In the genomic region with DNA sequence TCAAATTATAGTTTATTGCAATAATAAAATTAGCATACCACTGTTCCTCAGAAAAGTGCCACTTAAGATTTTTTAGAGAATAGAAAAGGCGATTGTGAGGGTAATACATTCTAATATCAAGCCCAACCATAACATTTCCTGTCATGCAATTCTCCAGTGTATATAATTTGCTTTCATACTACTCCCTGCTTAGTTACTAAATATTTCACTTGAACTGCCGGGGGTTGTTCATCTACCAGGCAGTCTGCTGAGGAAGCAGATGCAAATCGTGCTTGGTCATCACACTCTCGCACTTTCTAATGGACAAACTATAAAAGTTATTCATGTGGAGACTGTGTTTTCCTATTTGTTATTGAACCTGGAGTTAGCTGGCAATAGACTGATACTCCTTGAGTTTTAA, we compare ENCODE assay signal across 21 cellular contexts.
A peak's percentile ranks its signal among the peaks of the same experiment; 100 is the strongest.
DNase-seq lines count a peak whose midpoint lies in the region; ATAC-seq and TF ChIP-seq lines count a peak whose summit lies in the region.
"Had no signal": no experiment of that assay in that cellular context is flagged by ENCODE, and none has a peak within 500 bp of the region (broad histone marks: within the 10 kb centered on the region; RNA-seq: fewer than 3 reads in every experiment).

No MANE protein-coding gene starts in this region.

- H3K36me3 Mint-ChIP-seq in activated T-helper 2 cell treated with anti-CD3 and anti-CD28 coated beads, Interferon-gamma antibody, Interleukin-2, Interleukin-4, amounts not matched to agents 10 μg/mL and 5 μg/mL and 100 μg/mL, durations not matched to agents 14 hours and 24 hours and 36 hours (ENCODE audit: low read depth): no peaks in the 10 kb centered on the region
- H3K36me3 Mint-ChIP-seq: memory B cell; naive thymus-derived CD8-positive, alpha-beta T cell had no signal

- BruUV-seq in PC-9 (replicated peaks; lab: Mats Ljungman, UMichigan): no TSS peak

- peak overlapping the region in 4 of 11 experiments; percentile 15 to 40 (median 36); a peak in 6 of 22 replicates for H3K27ac ChIP-seq in BLaER1 treated with 17β-estradiol and CSF1 and Interleukin-3, amounts not matched to agents 10 nM and 100 nM
- no peak overlapping the region for H3K27ac ChIP-seq in PC-9
- H3K27ac ChIP-seq: body of pancreas, C4-2B, coronary artery, SJCRH30 had no signal

- H3F3A ChIP-seq in PC-9 (ENCODE audit: insufficient read depth, low read depth): no peaks in the 10 kb centered on the region

- 0 out of 2 replicates have a peak overlapping the region, but pooled peaks have one; percentile 11 for H2AFZ ChIP-seq in PC-9

- H3K4me1 ChIP-seq in BLaER1 treated with 17β-estradiol and CSF1 and Interleukin-3, amounts not matched to agents 10 nM and 100 nM: peaks cover 5 to 20% (median 10%) of the 10 kb centered on the region in 10 experiments; a peak in 16 of 20 replicates
- H3K4me1 ChIP-seq in PC-9 (replicated peaks; ENCODE audit: insufficient read depth): peaks cover 11% of the 10 kb centered on the region
- H3K4me1 ChIP-seq: body of pancreas had no signal

- H3K4me3 ChIP-seq in BLaER1 treated with 17β-estradiol and CSF1 and Interleukin-3, amounts not matched to agents 10 nM and 100 nM: no peak overlapping the region
- H3K4me3 ChIP-seq in PC-9: no peak overlapping the region
- H3K4me3 ChIP-seq: body of pancreas, coronary artery, SJCRH30 had no signal

- H3K4me2 ChIP-seq in BLaER1 treated with 17β-estradiol and CSF1 and Interleukin-3, amounts not matched to agents 10 nM and 100 nM: peak overlapping the region in 10 of 11 experiments; percentile 16 to 68 (median 32); a peak in 17 of 22 replicates
- no peak overlapping the region for H3K4me2 ChIP-seq in PC-9

- H3K9me3 Mint-ChIP-seq in activated T-helper 2 cell treated with anti-CD3 and anti-CD28 coated beads, Interferon-gamma antibody, Interleukin-2, Interleukin-4, amounts not matched to agents 10 μg/mL and 5 μg/mL and 100 μg/mL, durations not matched to agents 14 hours and 24 hours and 36 hours: no peaks in the 10 kb centered on the region
- H3K9me3 Mint-ChIP-seq: memory B cell had no signal

- no peak overlapping the region for H3K27ac Mint-ChIP-seq in activated T-helper 2 cell treated with anti-CD3 and anti-CD28 coated beads, Interferon-gamma antibody, Interleukin-2, Interleukin-4, amounts not matched to agents 10 μg/mL and 5 μg/mL and 100 μg/mL, durations not matched to agents 14 hours and 24 hours and 36 hours
- H3K27ac Mint-ChIP-seq: activated naive CD4-positive, alpha-beta T cell treated with anti-CD3 and anti-CD28 coated beads, Interleukin-2, amount 50 U/mL, for 72 hours; memory B cell; naive thymus-derived CD8-positive, alpha-beta T cell had no signal

- no peaks in the 10 kb centered on the region for H4K20me1 ChIP-seq in BLaER1 treated with 17β-estradiol and CSF1 and Interleukin-3, amounts not matched to agents 10 nM and 100 nM
- no peaks in the 10 kb centered on the region for H4K20me1 ChIP-seq in PC-9 (ENCODE audit: insufficient read depth)

- ATAC-seq in GM21737 (IDR thresholded peaks at IDR 0.05; ENCODE audit: unreplicated experiment) (peak; percentile 65), Right ventricle myocardium inferior (no peak)
- ATAC-seq: activated naive CD4-positive, alpha-beta T cell treated with anti-CD3 and anti-CD28 coated beads, Interleukin-2, amount 50 U/mL, for 72 hours; body of pancreas; naive thymus-derived CD8-positive, alpha-beta T cell had no signal

- no peak for DNase-seq in PC-9
- DNase-seq in kidney tubule cell (ENCODE audit: low spot score): peak; percentile 45
- no peak for DNase-seq in cerebellar nuclear complex (lab: John Stamatoyannopoulos, UW)
- no peak for DNase-seq in A172 (ENCODE audit: low spot score)
- no peak for DNase-seq in activated T-helper 2 cell treated with anti-CD3 and anti-CD28 coated beads, Interferon-gamma antibody, Interleukin-2, Interleukin-4, amounts not matched to agents 10 μg/mL and 5 μg/mL and 100 μg/mL, durations not matched to agents 14 hours and 24 hours and 36 hours (ENCODE audit: low spot score)
- DNase-seq in Right ventricle myocardium inferior (ENCODE audit: missing footprints): no peak
- DNase-seq: body of pancreas; kidney; naive thymus-derived CD8-positive, alpha-beta T cell; NCI-H1417; NCI-H2171 treated with DMSO at 0.1 percent for 48 hours; NCI-H82; SJCRH30; stimulated activated CD4-positive, alpha-beta T cell treated with anti-CD3 and anti-CD28 coated beads, Interleukin-4, amount 100 ng/mL, for 24 hours; T-helper 2 cell had no signal

- intact Hi-C loops in PC-9 (cut with micrococcal nuclease; ENCODE audit: unreplicated experiment): no loop called here
- intact Hi-C loops in activated T-helper 2 cell treated with anti-CD3 and anti-CD28 coated beads, Interferon-gamma antibody, Interleukin-2, Interleukin-4, amounts not matched to agents 10 μg/mL and 5 μg/mL and 100 μg/mL, durations not matched to agents 14 hours and 24 hours and 36 hours (cut with micrococcal nuclease): no loop called here
- intact Hi-C loops in Right ventricle myocardium inferior (cut with DNase I): no loop called here

- no peak for TF ChIP-seq CTCF in PC-9 (conservative IDR thresholded peaks at IDR 0.05)

- no peaks in the 10 kb centered on the region for H3K9me3 ChIP-seq in BLaER1 treated with 17β-estradiol and CSF1 and Interleukin-3, amounts not matched to agents 10 nM and 100 nM (replicated peaks in 1 of 11)
- H3K9me3 ChIP-seq in PC-9 (ENCODE audit: insufficient read depth, low read depth): no peaks in the 10 kb centered on the region
- H3K9me3 ChIP-seq: body of pancreas, SJCRH30 had no signal

- no peaks in the 10 kb centered on the region for H3K36me3 ChIP-seq in BLaER1 treated with 17β-estradiol and CSF1 and Interleukin-3, amounts not matched to agents 10 nM and 100 nM
- no peaks in the 10 kb centered on the region for H3K36me3 ChIP-seq in PC-9 (ENCODE audit: low read depth)
- H3K36me3 ChIP-seq: SJCRH30 had no signal

- no peaks in the 10 kb centered on the region for H3K27me3 Mint-ChIP-seq in activated T-helper 2 cell treated with anti-CD3 and anti-CD28 coated beads, Interferon-gamma antibody, Interleukin-2, Interleukin-4, amounts not matched to agents 10 μg/mL and 5 μg/mL and 100 μg/mL, durations not matched to agents 14 hours and 24 hours and 36 hours (ENCODE audit: low read depth)
- H3K27me3 Mint-ChIP-seq: memory B cell; naive thymus-derived CD8-positive, alpha-beta T cell had no signal

- no peaks in the 10 kb centered on the region for H3K79me2 ChIP-seq in PC-9 (ENCODE audit: low read depth)

- no peak overlapping the region for H3K4me3 Mint-ChIP-seq in activated T-helper 2 cell treated with anti-CD3 and anti-CD28 coated beads, Interferon-gamma antibody, Interleukin-2, Interleukin-4, amounts not matched to agents 10 μg/mL and 5 μg/mL and 100 μg/mL, durations not matched to agents 14 hours and 24 hours and 36 hours (ENCODE audit: low read depth)
- H3K4me3 Mint-ChIP-seq: memory B cell; naive thymus-derived CD8-positive, alpha-beta T cell had no signal

- no peaks in the 10 kb centered on the region for H3K27me3 ChIP-seq in BLaER1 treated with 17β-estradiol and CSF1 and Interleukin-3, amounts not matched to agents 10 nM and 100 nM
- H3K27me3 ChIP-seq in PC-9 (ENCODE audit: insufficient read depth, low read depth): no peaks in the 10 kb centered on the region
- H3K27me3 ChIP-seq: body of pancreas, SJCRH30 had no signal

- CTCF ChIA-PET in PC-9 (lab: Charles Lee): no interaction called here

- H3K9ac ChIP-seq in BLaER1 treated with 17β-estradiol and CSF1 and Interleukin-3, amounts not matched to agents 10 nM and 100 nM: no peak overlapping the region; a peak in 1 of 22 replicates

- H3K9me2 ChIP-seq in PC-9 (ENCODE audit: insufficient read depth): peaks cover 3% of the 10 kb centered on the region; the same call in 1 of the 2 replicates

- POLR2A ChIA-PET in PC-9 (lab: Charles Lee; ENCODE audit: unreplicated experiment): no interaction called here

- H3K4me1 Mint-ChIP-seq in activated T-helper 2 cell treated with anti-CD3 and anti-CD28 coated beads, Interferon-gamma antibody, Interleukin-2, Interleukin-4, amounts not matched to agents 10 μg/mL and 5 μg/mL and 100 μg/mL, durations not matched to agents 14 hours and 24 hours and 36 hours (ENCODE audit: low read depth): no peaks in the 10 kb centered on the region
- H3K4me1 Mint-ChIP-seq: memory B cell had no signal
